In the genomic region with DNA sequence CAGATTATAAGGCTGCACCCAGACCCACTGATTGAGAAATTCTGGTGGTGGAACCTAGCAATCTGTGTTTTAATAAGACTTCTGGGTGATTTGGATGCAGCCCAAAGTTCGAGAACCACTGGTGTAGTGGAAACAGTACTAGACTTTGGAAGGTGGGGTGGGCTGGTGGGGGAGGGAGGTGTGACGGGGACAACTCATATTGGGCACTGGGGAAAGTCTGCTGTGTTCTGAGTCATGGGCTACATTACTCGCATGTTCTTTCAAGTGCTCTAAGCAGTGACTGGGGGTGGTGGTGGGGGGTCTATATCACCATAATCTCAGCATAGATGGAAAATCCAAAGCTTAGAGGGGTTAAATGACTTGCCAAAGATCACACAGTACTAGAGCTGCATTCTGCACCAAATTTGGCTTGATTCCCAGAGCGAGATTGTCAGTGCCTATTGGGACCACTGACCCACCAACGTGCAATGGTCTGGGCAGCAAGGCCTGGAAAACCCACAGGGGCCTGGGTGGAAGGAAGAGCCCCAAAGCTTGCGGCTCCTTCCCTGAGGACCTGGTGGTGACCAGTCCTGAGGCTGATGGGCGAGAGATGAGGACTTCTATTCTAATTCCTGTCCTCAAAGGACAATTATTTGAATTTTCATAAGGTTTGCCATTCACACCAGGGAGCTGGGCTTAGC, we compare ENCODE assay signal across 15 cellular contexts.
A peak's percentile ranks its signal among the peaks of the same experiment; 100 is the strongest.
DNase-seq lines count a peak whose midpoint lies in the region; ATAC-seq and TF ChIP-seq lines count a peak whose summit lies in the region.
"Had no signal": no experiment of that assay in that cellular context is flagged by ENCODE, and none has a peak within 500 bp of the region (broad histone marks: within the 10 kb centered on the region; RNA-seq: fewer than 3 reads in every experiment).

No MANE protein-coding gene starts in this region.

- H3K27ac Mint-ChIP-seq in activated naive CD4-positive, alpha-beta T cell treated with anti-CD3 and anti-CD28 coated beads, Interleukin-2, amount 50 U/mL, for 24 hours = peak overlapping the region; percentile 43

- H3K27ac ChIP-seq in thyroid gland = no peak overlapping the region
- H3K27ac ChIP-seq: gastrocnemius medialis, HL-60, ovary, tibial artery had no signal

- H3K4me3 ChIP-seq in thyroid gland (replicated peaks in 1 of 3) = no peak overlapping the region
- H3K4me3 ChIP-seq: gastrocnemius medialis, K562, ovary, tibial artery had no signal

- no peak overlapping the region for H3K4me3 Mint-ChIP-seq in activated naive CD4-positive, alpha-beta T cell treated with anti-CD3 and anti-CD28 coated beads, Interleukin-2, amount 50 U/mL, for 24 hours

- no peak for TF ChIP-seq CTCF in thyroid gland (IDR thresholded peaks at IDR 0.05)

- no peaks in the 10 kb centered on the region for H3K27me3 Mint-ChIP-seq in activated naive CD4-positive, alpha-beta T cell treated with anti-CD3 and anti-CD28 coated beads, Interleukin-2, amount 50 U/mL, for 24 hours

- no peak for ATAC-seq in left ventricle myocardium superior
- ATAC-seq: gastrocnemius medialis, K562 had no signal

- H3K36me3 ChIP-seq in thyroid gland = no peaks in the 10 kb centered on the region
- H3K36me3 ChIP-seq: gastrocnemius medialis, ovary, tibial artery had no signal

- no peaks in the 10 kb centered on the region for H3K36me3 Mint-ChIP-seq in activated naive CD4-positive, alpha-beta T cell treated with anti-CD3 and anti-CD28 coated beads, Interleukin-2, amount 50 U/mL, for 24 hours

- DNase-seq in cardiac septum (ENCODE audit: low spot score) = peak; percentile 12
- no peak for DNase-seq in left ventricle myocardium superior
- peak; percentile 41 to 60 for DNase-seq in stimulated activated CD4-positive, alpha-beta T cell treated with anti-CD3 and anti-CD28 coated beads, Interleukin-2, amount 100 ng/mL, for 24 hours
- peak; percentile 41 to 60 for DNase-seq in thyroid gland
- no peak for DNase-seq in NCI-H526 treated with DMSO at 0.1 percent for 48 hours (lab: John Stamatoyannopoulos, UW)
- DNase-seq in T-helper 1 cell = no peak
- DNase-seq: activated effector memory CD4-positive, alpha-beta T cell treated with Interleukin-2 at 50 U/mL for 16 hours; gastrocnemius medialis; GDM1; NK-92 treated with Interleukin-12 subunit alpha and Interleukin-12 subunit beta, amount 100 ng/mL, for 24 hours; ovary; tibial artery had no signal

- no peaks in the 10 kb centered on the region for H3K9me3 ChIP-seq in thyroid gland
- H3K9me3 ChIP-seq: gastrocnemius medialis, ovary, tibial artery had no signal

- TF ChIP-seq POLR2A in thyroid gland (IDR thresholded peaks at IDR 0.05) = no peak

- H3K4me1 Mint-ChIP-seq in activated naive CD4-positive, alpha-beta T cell treated with anti-CD3 and anti-CD28 coated beads, Interleukin-2, amount 50 U/mL, for 24 hours = peaks cover 3% of the 10 kb centered on the region

- no peaks in the 10 kb centered on the region for H3K27me3 ChIP-seq in thyroid gland
- H3K27me3 ChIP-seq: gastrocnemius medialis, ovary, tibial artery had no signal

- intact Hi-C loops in cardiac septum (cut with DNase I) = no loop called here
- intact Hi-C loops in left ventricle myocardium superior (cut with micrococcal nuclease) = no loop called here
- intact Hi-C loops in thyroid gland (cut with DNase I) = loop anchor here (10.0 kb wide), 2 partner anchors 173 to 313 kb away; no protein-coding TSS in a partner anchor

- no peaks in the 10 kb centered on the region for H3K9me3 Mint-ChIP-seq in activated naive CD4-positive, alpha-beta T cell treated with anti-CD3 and anti-CD28 coated beads, Interleukin-2, amount 50 U/mL, for 24 hours

- no peaks in the 10 kb centered on the region for H3K4me1 ChIP-seq in thyroid gland
- H3K4me1 ChIP-seq: gastrocnemius medialis, tibial artery had no signal

- WGBS in thyroid gland, 2 donors = 66 to 74% methylated on average over 7 of the region's 7 CpGs

Comparison
In these comparisons a context has a peak if more than half of its experiments do, and no peak if none do; other contexts are left out.
1. DNase-seq: peak in cardiac septum (single experiment), stimulated activated CD4-positive, alpha-beta T cell treated with anti-CD3 and anti-CD28 coated beads, Interleukin-2, amount 100 ng/mL, for 24 hours (2 of 2) and thyroid gland (2 of 2); none in left ventricle myocardium superior (single experiment), NCI-H526 treated with DMSO at 0.1 percent for 48 hours (single experiment) and T-helper 1 cell (0 of 5).